Comparison of ENCODE assay signal across 8 cellular contexts in genomic region chr10:50275650-50276235, GRCh38. TPM values are rescaled to one million over a fixed set of nuclear protein-coding genes. Genes with fewer than 3 reads are reported as not detected.
DNase-seq lines count a peak whose midpoint lies in the region; ATAC-seq and TF ChIP-seq lines count a peak whose summit lies in the region.

No MANE protein-coding gene starts in this region.

- no peaks in the 10 kb centered on the region for H3K36me3 ChIP-seq in RWPE2 (ENCODE audit: low read depth)
- no peaks in the 10 kb centered on the region for H3K36me3 ChIP-seq in transverse colon

- no peaks in the 10 kb centered on the region for H3K9me3 ChIP-seq in RWPE2 (ENCODE audit: severe bottlenecking)
- H3K9me3 ChIP-seq in transverse colon: no peaks in the 10 kb centered on the region

- in situ Hi-C loops in T47D (cut with HindIII; ENCODE audit: low pct_unique_long_range_greater_than_20kb, low sequenced_read_pairs): no loop called here
- in situ Hi-C loops in transverse colon (cut with MboI; ENCODE audit: low pct_ligation_motif_present in 1 of 4, low pct_unique_long_range_greater_than_20kb in 1 of 4, low sequenced_read_pairs in 3 of 4): no loop called here

- H3K4me1 ChIP-seq in RWPE2 (ENCODE audit: insufficient read depth, poor library complexity, severe bottlenecking) (no peaks in the 10 kb centered on the region), transverse colon (no peaks in the 10 kb centered on the region)

- intact Hi-C loops in transverse colon (cut with DNase I; ENCODE audit: low total_unique reads): no loop called here

- peak; percentile 63 for TF ChIP-seq CTCF in RWPE2 (IDR thresholded peaks at IDR 0.05; ENCODE audit: poor library complexity, severe bottlenecking)
- TF ChIP-seq CTCF in transverse colon (IDR thresholded peaks at IDR 0.05): peak in 4 of 5 experiments; percentile 34 to 50 (median 42)

- H3K27me3 ChIP-seq in RWPE2 (ENCODE audit: insufficient read depth, poor library complexity, severe bottlenecking): no peaks in the 10 kb centered on the region
- H3K27me3 ChIP-seq in transverse colon: no peaks in the 10 kb centered on the region

- WGBS in transverse colon (ENCODE audit: low coverage in 1 of 2), 2 donors: 38 to 46% methylated on average over 2 to 3 of the region's 3 CpGs

- DNase-seq in activated gamma-delta T cell treated with Interleukin-2 at 50 U/mL for 16 hours: peak; percentile 36
- DNase-seq in activated gamma-delta T cell (lab: John Stamatoyannopoulos, UW): no peak
- DNase-seq in RWPE2 (ENCODE audit: low spot score): no peak
- DNase-seq in T47D (ENCODE audit: low read depth in 1 of 2, low spot score in 1 of 2): peak; percentile 13 to 42
- peak; percentile 64 for DNase-seq in medulla oblongata (ENCODE audit: extremely low spot score)
- DNase-seq in transverse colon: peak; percentile 43
- no peak for DNase-seq in SHP77 (lab: John Stamatoyannopoulos, UW)

- H3K27ac ChIP-seq in RWPE2 (ENCODE audit: poor library complexity, severe bottlenecking): no peak overlapping the region
- no peak overlapping the region for H3K27ac ChIP-seq in transverse colon

- ATAC-seq in HG02852 (IDR thresholded peaks at IDR 0.05; ENCODE audit: unreplicated experiment): peak; percentile 79
- peak; percentile 59; the same call in 2 of the 3 replicates for ATAC-seq in RWPE2 (ENCODE audit: low read depth)

- no peak for TF ChIP-seq EP300 in transverse colon (IDR thresholded peaks at IDR 0.05; ENCODE audit: low read depth)

- H3K4me3 ChIP-seq in RWPE2 (ENCODE audit: severe bottlenecking) (no peak overlapping the region), transverse colon (no peak overlapping the region)

- no peak for TF ChIP-seq POLR2A in transverse colon (IDR thresholded peaks at IDR 0.05)

RNA-seq across cellular contexts. Expression of gene ASAH2, which starts 24.4 kb away (rescaled TPM):
- under 1 TPM; 0.32 to 0.75 (median 0.40) TPM for total RNA-seq in transverse colon

Comparison
In these comparisons a context has a peak if more than half of its experiments do, and no peak if none do; other contexts are left out.
1. DNase-seq: peak in activated gamma-delta T cell treated with Interleukin-2 at 50 U/mL for 16 hours (single experiment), T47D (2 of 2), medulla oblongata (single experiment) and transverse colon (single experiment); none in activated gamma-delta T cell (single experiment), RWPE2 (single experiment) and SHP77 (0 of 2).